8 cellular contexts compared by ENCODE assay signal in the genomic region with DNA sequence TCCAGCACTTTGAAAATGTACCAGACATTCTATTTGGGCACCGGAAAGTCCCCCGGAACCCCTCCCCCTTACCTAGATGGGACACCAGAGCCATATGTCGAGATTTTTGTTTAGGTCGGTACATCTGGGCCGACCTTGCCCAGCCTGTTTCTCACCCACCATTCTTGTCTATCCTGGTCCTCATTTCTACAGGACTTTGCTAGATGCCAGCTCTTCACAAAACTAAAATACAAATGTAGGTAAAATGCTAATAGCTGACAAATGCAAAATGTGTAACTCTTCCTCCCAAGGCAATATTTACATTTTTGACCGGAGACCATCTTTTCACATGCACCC. TPM values are rescaled to one million over a fixed set of nuclear protein-coding genes. Genes with fewer than 3 reads are reported as not detected.
A peak's percentile ranks its signal among the peaks of the same experiment; 100 is the strongest.
DNase-seq lines count a peak whose midpoint lies in the region; ATAC-seq, FAIRE-seq and TF ChIP-seq lines count a peak whose summit lies in the region.
"Not testable (repeated sequence)": the region's sequence is repeated elsewhere in the genome, so short reads cannot be mapped to it uniquely, and the experiment has no call there.

No MANE protein-coding gene starts in this region.

- not testable (repeated sequence) for H4K20me1 ChIP-seq in keratinocyte (ENCODE audit: control insufficient read depth, extremely low read depth, insufficient read depth, low read length)

- ATAC-seq in upper lobe of right lung: not testable (repeated sequence)

- TF ChIP-seq EP300 in ovary (IDR thresholded peaks at IDR 0.05): not testable (repeated sequence)

- H3K9me3 ChIP-seq in duodenal mucosa (ENCODE audit: control insufficient read depth in 1 of 2, low read length in 2 of 2); keratinocyte (ENCODE audit: control insufficient read depth, low read depth, low read length); ovary; upper lobe of right lung: not testable (repeated sequence)

- peak overlapping the region; percentile 84 for H3K27ac ChIP-seq in duodenal mucosa (ENCODE audit: low read depth, low read length)
- peak overlapping the region; percentile 63 for H3K27ac ChIP-seq in keratinocyte (ENCODE audit: control insufficient read depth, insufficient read depth, low read length)
- peak overlapping the region; percentile 57 to 86 for H3K27ac ChIP-seq in ovary
- peak overlapping the region; percentile 84 for H3K27ac ChIP-seq in upper lobe of right lung

- H3K79me2 ChIP-seq in keratinocyte (ENCODE audit: control insufficient read depth, insufficient read depth, low read length): not testable (repeated sequence)

- not testable (repeated sequence) for H3K27me3 Mint-ChIP-seq in HFFc6 (ENCODE audit: insufficient read depth); activated T-cell treated with anti-CD3 and anti-CD28 coated beads, Interleukin-2, amount 50 U/mL, for 24 hours

- H3K36me3 Mint-ChIP-seq in HFFc6 (ENCODE audit: low read depth): not testable (repeated sequence)
- peaks cover 40% of the 10 kb centered on the region for H3K36me3 Mint-ChIP-seq in activated T-cell treated with anti-CD3 and anti-CD28 coated beads, Interleukin-2, amount 50 U/mL, for 24 hours (ENCODE audit: low read depth)

- dilution Hi-C loops in keratinocyte (cut with MboI; ENCODE audit: extremely low pct_ligation_motif_present, low sequenced_read_pairs): not testable (repeated sequence)

- TF ChIP-seq POLR2A in ovary (IDR thresholded peaks at IDR 0.05): not testable (repeated sequence)

- H3K9me1 ChIP-seq in keratinocyte (ENCODE audit: control insufficient read depth, extremely low read depth, insufficient read depth, low read length): not testable (repeated sequence)

- H3K27me3 ChIP-seq in duodenal mucosa (ENCODE audit: control insufficient read depth in 1 of 2, insufficient read depth in 2 of 2, low read length in 2 of 2); keratinocyte (ENCODE audit: control insufficient read depth, extremely low read depth, insufficient read depth, low read length); ovary; upper lobe of right lung: not testable (repeated sequence)

- H3K9ac ChIP-seq in duodenal mucosa (ENCODE audit: low read depth in 1 of 2, low read length in 2 of 2): peak overlapping the region; percentile 86 to 90
- H3K9ac ChIP-seq in keratinocyte (ENCODE audit: control insufficient read depth, extremely low read depth, insufficient read depth, low read length): peak overlapping the region; percentile 85

- H3K4me1 Mint-ChIP-seq in HFFc6 (ENCODE audit: low read depth): peaks cover 19% of the 10 kb centered on the region
- peaks cover 26% of the 10 kb centered on the region for H3K4me1 Mint-ChIP-seq in activated T-cell treated with anti-CD3 and anti-CD28 coated beads, Interleukin-2, amount 50 U/mL, for 24 hours (ENCODE audit: low read depth)

- peak overlapping the region; percentile 76 for H3K4me2 ChIP-seq in keratinocyte (ENCODE audit: control insufficient read depth, extremely low read depth, insufficient read depth, low read depth, low read length)

- peak overlapping the region; percentile 99 for H3K4me3 Mint-ChIP-seq in HFFc6
- H3K4me3 Mint-ChIP-seq in activated T-cell treated with anti-CD3 and anti-CD28 coated beads, Interleukin-2, amount 50 U/mL, for 24 hours: peak overlapping the region; percentile 100

- H3K4me1 ChIP-seq in duodenal mucosa (ENCODE audit: control insufficient read depth in 1 of 2, insufficient read depth in 2 of 2, low read length in 2 of 2); keratinocyte (ENCODE audit: control insufficient read depth, extremely low read depth, insufficient read depth, low read length); ovary (ENCODE audit: insufficient read depth): not testable (repeated sequence)
- H3K4me1 ChIP-seq in upper lobe of right lung: peaks cover 10% of the 10 kb centered on the region

- peak overlapping the region; percentile 27 for H2AFZ ChIP-seq in keratinocyte (ENCODE audit: control insufficient read depth, low read length)

- H3K4me3 ChIP-seq in GM12875 (ENCODE audit: low read depth, low read length) (peak overlapping the region; percentile 59), LNCaP clone FGC (ENCODE audit: low read depth, low read length) (peak overlapping the region; percentile 79), duodenal mucosa (ENCODE audit: low read depth in 1 of 2, low read length in 2 of 2) (peak overlapping the region; percentile 86 to 92), keratinocyte (ENCODE audit: control insufficient read depth in 2 of 3, extremely low read depth in 1 of 3, insufficient read depth in 2 of 3, low read depth in 1 of 3, low read length in 3 of 3) (peak overlapping the region; percentile 80 to 90 (median 81)), ovary (peak overlapping the region; percentile 75), upper lobe of right lung (peak overlapping the region; percentile 91)

- intact Hi-C loops in ovary (cut with DNase I): loop anchor here in 1 of 4 donors (5.0 kb wide), 1 partner anchor 367 kb away; no protein-coding TSS in a partner anchor
- intact Hi-C loops in upper lobe of right lung (cut with DNase I): not testable (repeated sequence)

- FAIRE-seq in keratinocyte (lab: Jason Lieb, UNC): not testable (repeated sequence)

- not testable (repeated sequence) for DNase-seq in HFFc6; LNCaP clone FGC (ENCODE audit: low read depth); activated T-cell treated with anti-CD3 and anti-CD28 coated beads, Interleukin-2, amount 50 U/mL, for 24 hours; keratinocyte (ENCODE audit: low read depth, low spot score); ovary; upper lobe of right lung

- not testable (repeated sequence) for H3K9me3 Mint-ChIP-seq in HFFc6; activated T-cell treated with anti-CD3 and anti-CD28 coated beads, Interleukin-2, amount 50 U/mL, for 24 hours

- 4 to 7% (median 5%) methylated on average over 6 of the region's 6 CpGs for WGBS in ovary, 3 donors

- H3K36me3 ChIP-seq in duodenal mucosa (ENCODE audit: control insufficient read depth in 1 of 2, insufficient read depth in 2 of 2, low read length in 2 of 2); keratinocyte (ENCODE audit: control insufficient read depth in 2 of 2, extremely low read depth in 1 of 2, insufficient read depth in 2 of 2, low read length in 2 of 2); ovary; upper lobe of right lung: not testable (repeated sequence)

- peak overlapping the region; percentile 94 for H3K27ac Mint-ChIP-seq in HFFc6
- H3K27ac Mint-ChIP-seq in activated T-cell treated with anti-CD3 and anti-CD28 coated beads, Interleukin-2, amount 50 U/mL, for 24 hours: peak overlapping the region; percentile 98

- TF ChIP-seq CTCF in GM12875 (IDR thresholded peaks at IDR 0.05; ENCODE audit: borderline replicate concordance, insufficient read depth, low read depth, low read length); LNCaP clone FGC (IDR thresholded peaks at IDR 0.05; ENCODE audit: control insufficient read depth, extremely low read depth, insufficient read depth); keratinocyte (optimal IDR thresholded peaks at IDR 0.05 in 1 of 3, IDR thresholded peaks at IDR 0.05 in 1 of 3, conservative IDR thresholded peaks at IDR 0.05 in 1 of 3; ENCODE audit: extremely low read depth in 1 of 3, insufficient read depth in 2 of 3, low read length in 3 of 3); ovary (IDR thresholded peaks at IDR 0.05); upper lobe of right lung (IDR thresholded peaks at IDR 0.05): not testable (repeated sequence)
- peak; percentile 46 for TF ChIP-seq CTCF in HFFc6 (IDR thresholded peaks at IDR 0.05)

RNA-seq across cellular contexts. Expression of a gene that starts 0.7 kb away (rescaled TPM):
- total RNA-seq in HFFc6 (2021; fragmentation: NEBNext Ultra II Directional; extraction: Animal tissue kit (Norgen Biotek cat#: 25700)): 10 to 100 TPM; 19.8 to 30.7 (median 24.9) TPM
- polyA plus RNA-seq in keratinocyte (21.2 to 28.3 TPM (median 22.8 TPM) in 3 replicates), ovary (10 to 100 TPM; 25.2 to 38.8 TPM)
- polyA plus RNA-seq in keratinocyte (2011; ENCODE audit: low read depth): 64.6 TPM
- 21.7 and 34.0 TPM in 2 replicates for polyA plus RNA-seq in keratinocyte (2011; cell fraction: cytosol; rRNA removed)
- polyA plus RNA-seq in keratinocyte (2011; cell fraction: nucleus; rRNA removed): 22.6 and 26.9 TPM in 2 replicates
- 33.7 and 37.3 TPM in 2 replicates for polyA plus RNA-seq in keratinocyte (2012; ENCODE audit: low replicate concordance)
- 6.1 to 10.1 TPM (median 9.5 TPM) in 3 replicates for polyA minus RNA-seq in keratinocyte
- 17.8 TPM for polyA minus RNA-seq in keratinocyte (2011; cell fraction: cytosol; rRNA and poly(A)+ RNA removed)
- 4.7 and 5.0 TPM in 2 replicates for polyA minus RNA-seq in keratinocyte (2011; cell fraction: nucleus; rRNA and poly(A)+ RNA removed)
- total RNA-seq in ovary (10 to 100 TPM; 16.6 to 38.7 (median 25.4) TPM), upper lobe of right lung (25.8 TPM)

RNA-seq across cellular contexts. Expression of a gene that starts 34.5 kb away (rescaled TPM):
- 10 to 100 TPM; 18.8 to 25.4 (median 23.5) TPM for total RNA-seq in HFFc6 (2021; fragmentation: NEBNext Ultra II Directional; extraction: Animal tissue kit (Norgen Biotek cat#: 25700))
- polyA plus RNA-seq in keratinocyte (16.3 to 22.8 TPM (median 18.1 TPM) in 3 replicates), ovary (10 to 100 TPM; 17.6 to 20.3 TPM)
- polyA plus RNA-seq in keratinocyte (2011; ENCODE audit: low read depth): 33.9 TPM
- 22.6 and 27.3 TPM in 2 replicates for polyA plus RNA-seq in keratinocyte (2011; cell fraction: cytosol; rRNA removed)
- 15.5 and 21.7 TPM in 2 replicates for polyA plus RNA-seq in keratinocyte (2011; cell fraction: nucleus; rRNA removed)
- 23.2 and 29.3 TPM in 2 replicates for polyA plus RNA-seq in keratinocyte (2012; ENCODE audit: low replicate concordance)
- polyA minus RNA-seq in keratinocyte: 13.3 to 25.3 TPM (median 15.5 TPM) in 3 replicates
- 33.8 TPM for polyA minus RNA-seq in keratinocyte (2011; cell fraction: cytosol; rRNA and poly(A)+ RNA removed)
- polyA minus RNA-seq in keratinocyte (2011; cell fraction: nucleus; rRNA and poly(A)+ RNA removed): 3.6 and 4.1 TPM in 2 replicates
- total RNA-seq in ovary (10 to 100 TPM in 6 of 7 donors, 1 to 10 TPM in 1; 7.7 to 33.1 (median 19.5) TPM), upper lobe of right lung (16.3 TPM)
